Comparison of ENCODE assay signal across 23 cellular contexts in genomic region chr4:127920521-127920920, GRCh38. TPM values are rescaled to one million over a fixed set of nuclear protein-coding genes. Genes with fewer than 3 reads are reported as not detected.
DNase-seq lines count a peak whose midpoint lies in the region; ATAC-seq and TF ChIP-seq lines count a peak whose summit lies in the region.
"Had no signal": no experiment of that assay in that cellular context is flagged by ENCODE, and none has a peak within 500 bp of the region (broad histone marks: within the 10 kb centered on the region; RNA-seq: fewer than 3 reads in every experiment).

No MANE protein-coding gene starts in this region.

- ATAC-seq in right cardiac atrium = no peak
- no peak for ATAC-seq in Right ventricle myocardium superior (ENCODE audit: poor library complexity)
- ATAC-seq in HG03342 (IDR thresholded peaks at IDR 0.05; ENCODE audit: unreplicated experiment) = no peak
- no peak for ATAC-seq in GM18519 (IDR thresholded peaks at IDR 0.05; ENCODE audit: low FRiP score, unreplicated experiment)
- ATAC-seq: A549, GM12878, GM23338, HCT116 had no signal

- no peaks in the 10 kb centered on the region for H4K20me1 ChIP-seq in osteoblast (ENCODE audit: insufficient read depth, low read length)
- H4K20me1 ChIP-seq: BLaER1 treated with 17β-estradiol and CSF1 and Interleukin-3, amounts not matched to agents 10 nM and 100 nM had no signal

- H3K79me2 ChIP-seq in osteoblast (ENCODE audit: insufficient read depth, low read length) = no peaks in the 10 kb centered on the region

- H2AFZ ChIP-seq in osteoblast (ENCODE audit: low read length) = no peak overlapping the region
- H2AFZ ChIP-seq: GM23338 had no signal

- H3K27me3 ChIP-seq in right cardiac atrium (ENCODE audit: control insufficient read depth, insufficient read depth) (no peaks in the 10 kb centered on the region), osteoblast (ENCODE audit: insufficient read depth, low read length) (no peaks in the 10 kb centered on the region)
- H3K27me3 ChIP-seq: BE2C; BLaER1 treated with 17β-estradiol and CSF1 and Interleukin-3, amounts not matched to agents 10 nM and 100 nM had no signal

- WGBS in right cardiac atrium = 80% methylated on average over 3 of the region's 3 CpGs

- H3K4me3 ChIP-seq in right cardiac atrium (ENCODE audit: low read length) (no peak overlapping the region), fibroblast of the aortic adventitia (ENCODE audit: low read depth, low read length) (no peak overlapping the region), osteoblast (ENCODE audit: insufficient read depth, low read length) (no peak overlapping the region)
- H3K4me3 ChIP-seq: A549; BLaER1 treated with 17β-estradiol and CSF1 and Interleukin-3, amounts not matched to agents 10 nM and 100 nM; GM12878; GM23338 had no signal

- H3K4me1 ChIP-seq in right cardiac atrium (ENCODE audit: control insufficient read depth, insufficient read depth, low read length) (no peaks in the 10 kb centered on the region), osteoblast (ENCODE audit: insufficient read depth, low read length) (no peaks in the 10 kb centered on the region)
- H3K4me1 ChIP-seq: A549; BE2C; BLaER1 treated with 17β-estradiol and CSF1 and Interleukin-3, amounts not matched to agents 10 nM and 100 nM had no signal

- H3K9me3 ChIP-seq in right cardiac atrium (ENCODE audit: control insufficient read depth, low read length) (no peaks in the 10 kb centered on the region), osteoblast (ENCODE audit: low read depth, low read length) (no peaks in the 10 kb centered on the region)
- H3K9me3 ChIP-seq: A549, BE2C had no signal

- H3K27ac ChIP-seq in right cardiac atrium (ENCODE audit: low read length) (no peak overlapping the region), osteoblast (ENCODE audit: low read depth, low read length) (no peak overlapping the region)
- H3K27ac ChIP-seq: A549; BLaER1 treated with 17β-estradiol and CSF1 and Interleukin-3, amounts not matched to agents 10 nM and 100 nM had no signal

- H3K4me2 ChIP-seq in osteoblast (ENCODE audit: insufficient read depth, low read length) = no peak overlapping the region
- H3K4me2 ChIP-seq: A549; BLaER1 treated with 17β-estradiol and CSF1 and Interleukin-3, amounts not matched to agents 10 nM and 100 nM; GM23338 had no signal

- intact Hi-C loops in right cardiac atrium (cut with DNase I) = no loop called here
- intact Hi-C loops in Right ventricle myocardium superior (cut with DNase I) = no loop called here

- TF ChIP-seq CTCF in fibroblast of the aortic adventitia (IDR thresholded peaks at IDR 0.05; ENCODE audit: insufficient read depth, low read length) = no peak
- no peak for TF ChIP-seq CTCF in osteoblast (IDR thresholded peaks at IDR 0.05; ENCODE audit: extremely low read depth, low read depth, low read length)

- DNase-seq in right cardiac atrium (peak in 2 of 3 donors; percentile 15 to 40), Right ventricle myocardium superior (no peak), fibroblast of the aortic adventitia (ENCODE audit: low read depth) (peak; percentile 53), osteoblast (ENCODE audit: insufficient read length, low spot score, missing footprints) (peak; percentile 18), germinal center (ENCODE audit: low spot score) (no peak)
- DNase-seq: 8988T; ACHN; AML-193; BE2C; CD4-positive, alpha-beta T cell; CD8-positive, alpha-beta memory T cell; DMS 273 treated with DMSO at 0.1 percent for 48 hours; DMS79; EL; GDM1; H9 had no signal

- peaks cover 10% of the 10 kb centered on the region for H3K36me3 ChIP-seq in osteoblast (ENCODE audit: insufficient read depth, low read length)

RNA-seq across cellular contexts. Expression of gene PLK4, which starts 39.8 kb away (rescaled TPM):
- 1 to 10 TPM in 1 of 4 donors, under 1 TPM in 3; 0.37 to 1.1 (median 0.66) TPM for total RNA-seq in right cardiac atrium
- polyA plus RNA-seq in right cardiac atrium = 0.52 TPM
- 0.54 TPM for total RNA-seq in Right ventricle myocardium superior
- 0.33 and 21.4 TPM in 2 replicates for total RNA-seq in fibroblast of the aortic adventitia (ENCODE audit: low replicate concordance)
- total RNA-seq in osteoblast = 2.2 and 2.4 TPM in 2 replicates

RNA-seq across cellular contexts. Expression of gene MFSD8, which starts 44.5 kb away (rescaled TPM):
- total RNA-seq in right cardiac atrium = 10 to 100 TPM in 3 of 4 donors, 1 to 10 TPM in 1; 9.7 to 12.2 (median 10.8) TPM
- polyA plus RNA-seq in right cardiac atrium = 5.9 TPM
- 9.4 TPM for total RNA-seq in Right ventricle myocardium superior
- total RNA-seq in fibroblast of the aortic adventitia (ENCODE audit: low replicate concordance) = 15.8 and 22.7 TPM in 2 replicates
- total RNA-seq in osteoblast = 27.1 and 37.7 TPM in 2 replicates

RNA-seq across cellular contexts. Expression of gene ABHD18, which starts 44.7 kb away (rescaled TPM):
- total RNA-seq in right cardiac atrium (10 to 100 TPM in 2 of 4 donors, 1 to 10 TPM in 2; 8.5 to 10.4 (median 9.4) TPM), Right ventricle myocardium superior (10.0 TPM), fibroblast of the aortic adventitia (ENCODE audit: low replicate concordance) (2.9 and 6.0 TPM in 2 replicates), osteoblast (8.3 and 10.1 TPM in 2 replicates)
- 4.1 TPM for polyA plus RNA-seq in right cardiac atrium

Comparison
In these comparisons a context has a peak if more than half of its experiments do, and no peak if none do; other contexts are left out.
1. DNase-seq: peak in right cardiac atrium (2 of 3), fibroblast of the aortic adventitia (single experiment) and osteoblast (single experiment); none in Right ventricle myocardium superior (single experiment) and germinal center (single experiment).